Comparison of ENCODE assay signal across 21 cellular contexts in genomic region chr10:44389150-44389549, GRCh38. TPM values are rescaled to one million over a fixed set of nuclear protein-coding genes. Genes with fewer than 3 reads are reported as not detected.
DNase-seq lines count a peak whose midpoint lies in the region; ATAC-seq and TF ChIP-seq lines count a peak whose summit lies in the region.
"Had no signal": no experiment of that assay in that cellular context is flagged by ENCODE, and none has a peak within 500 bp of the region (broad histone marks: within the 10 kb centered on the region; RNA-seq: fewer than 3 reads in every experiment).

No MANE protein-coding gene starts in this region.

- WGBS in heart left ventricle, 4 donors: 26 to 30% (median 28%) methylated on average over 3 to 4 of the region's 4 CpGs
- WGBS in neuronal stem cell (ENCODE audit: extremely low coverage in 2 of 2, insufficient read length in 2 of 2, insufficient replicate concordance in 1 of 2), 2 donors: no CpG with 5 or more reads among the region's 4 CpGs
- WGBS in H9 (ENCODE audit: extremely low coverage, insufficient read length, low lambda C conversion rate): no CpG with 5 or more reads among the region's 4 CpGs

- H4K91ac ChIP-seq in neuronal stem cell (ENCODE audit: low read depth, low read length, poor library complexity): no peak overlapping the region
- no peak overlapping the region for H4K91ac ChIP-seq in H9 (ENCODE audit: insufficient read length, low read depth, low read length)

- H3K36me3 Mint-ChIP-seq in H9 (ENCODE audit: insufficient read depth in 1 of 3, low read depth in 3 of 3): no peaks in the 10 kb centered on the region; a peak in 1 of 7 replicates
- H3K36me3 Mint-ChIP-seq: natural killer cell treated with Interleukin-12 subunit alpha and Interleukin-12 subunit beta and Interleukin-15 and Interleukin-18, amount 100 ng/mL, for 72 hours had no signal

- no peak overlapping the region for H3T11ph ChIP-seq in H9 (ENCODE audit: low read length)

- TF ChIP-seq POLR2A in heart left ventricle (IDR thresholded peaks at IDR 0.05): no peak

- no peak overlapping the region for H3K27ac Mint-ChIP-seq in H9
- H3K27ac Mint-ChIP-seq: activated CD4-positive, alpha-beta T cell treated with anti-CD3 and anti-CD28 coated beads, Interleukin-2, amount 10 ng/mL, durations not matched to agents 7 days and 5 days; activated T-helper 2 cell treated with anti-CD3 and anti-CD28 coated beads, Interferon-gamma antibody, Interleukin-2, Interleukin-4, amounts not matched to agents 10 μg/mL and 5 μg/mL and 100 μg/mL, durations not matched to agents 14 hours and 24 hours and 36 hours; GM23338; natural killer cell treated with Interleukin-12 subunit alpha and Interleukin-12 subunit beta and Interleukin-15 and Interleukin-18, amount 100 ng/mL, for 72 hours; T-helper 2 cell treated with Interferon-gamma antibody and Interleukin-4, amounts not matched to agents 5 μg/mL and 100 μg/mL, for 36 hours had no signal

- no peaks in the 10 kb centered on the region for H3K36me3 ChIP-seq in heart left ventricle
- no peaks in the 10 kb centered on the region for H3K36me3 ChIP-seq in neuronal stem cell (replicated peaks in 1 of 2; ENCODE audit: control insufficient read depth in 2 of 2, insufficient read depth in 2 of 2, low read length in 2 of 2)
- H3K36me3 ChIP-seq: WERI-Rb-1 had no signal

- no peaks in the 10 kb centered on the region for H4K20me1 ChIP-seq in H9 (ENCODE audit: control insufficient read depth, insufficient read depth, insufficient read length)

- H3K27ac ChIP-seq in heart left ventricle (no peak overlapping the region), neuronal stem cell (replicated peaks; ENCODE audit: low read length) (no peak overlapping the region), H9 (ENCODE audit: insufficient read length, low read depth, low read length) (no peak overlapping the region)
- H3K27ac ChIP-seq: RWPE1, WERI-Rb-1 had no signal

- no peaks in the 10 kb centered on the region for H3K79me1 ChIP-seq in neuronal stem cell (ENCODE audit: low read depth, low read length)
- no peaks in the 10 kb centered on the region for H3K79me1 ChIP-seq in H9 (ENCODE audit: insufficient read depth, low read depth, low read length, poor library complexity, severe bottlenecking)

- H3K9me3 Mint-ChIP-seq in H9: 0 out of 5 replicates have a peak, but pooled peaks cover 0 to 2% of the 10 kb centered on the region in 2 experiments
- H3K9me3 Mint-ChIP-seq: activated CD4-positive, alpha-beta T cell treated with anti-CD3 and anti-CD28 coated beads, Interleukin-2, amount 10 ng/mL, durations not matched to agents 7 days and 5 days; activated T-helper 2 cell treated with anti-CD3 and anti-CD28 coated beads, Interferon-gamma antibody, Interleukin-2, Interleukin-4, amounts not matched to agents 10 μg/mL and 5 μg/mL and 100 μg/mL, durations not matched to agents 14 hours and 24 hours and 36 hours; natural killer cell treated with Interleukin-12 subunit alpha and Interleukin-12 subunit beta and Interleukin-15 and Interleukin-18, amount 100 ng/mL, for 72 hours; T-helper 2 cell treated with Interferon-gamma antibody and Interleukin-4, amounts not matched to agents 5 μg/mL and 100 μg/mL, for 36 hours had no signal

- H3K14ac ChIP-seq in neuronal stem cell (ENCODE audit: low read length): no peak overlapping the region
- no peak overlapping the region for H3K14ac ChIP-seq in H9 (ENCODE audit: insufficient read depth, low read length)

- H3K9ac ChIP-seq in neuronal stem cell (ENCODE audit: low read depth, low read length, poor library complexity): no peak overlapping the region
- no peak overlapping the region for H3K9ac ChIP-seq in H9 (ENCODE audit: extremely low read depth, insufficient read length, low read length)

- H3K4me3 Mint-ChIP-seq in H9: no peak overlapping the region
- H3K4me3 Mint-ChIP-seq: activated CD4-positive, alpha-beta T cell treated with anti-CD3 and anti-CD28 coated beads, Interleukin-2, amount 10 ng/mL, durations not matched to agents 7 days and 5 days; GM23338; natural killer cell treated with Interleukin-12 subunit alpha and Interleukin-12 subunit beta and Interleukin-15 and Interleukin-18, amount 100 ng/mL, for 72 hours; T-helper 2 cell treated with Interferon-gamma antibody and Interleukin-4, amounts not matched to agents 5 μg/mL and 100 μg/mL, for 36 hours had no signal

- H2BK5ac ChIP-seq in neuronal stem cell (ENCODE audit: low read length) (no peak overlapping the region), H9 (ENCODE audit: insufficient read length, low read length) (no peak overlapping the region)

- H3K23ac ChIP-seq in neuronal stem cell (ENCODE audit: low read depth, low read length, poor library complexity): no peak overlapping the region
- H3K23ac ChIP-seq in H9 (ENCODE audit: insufficient read length, low read depth, low read length): no peak overlapping the region

- no peak overlapping the region for H3K4me2 ChIP-seq in neuronal stem cell (ENCODE audit: insufficient read depth, low read length, poor library complexity, severe bottlenecking)
- H3K4me2 ChIP-seq in H9 (ENCODE audit: insufficient read depth, insufficient read length, low read length): no peak overlapping the region
- H3K4me2 ChIP-seq: GM23338 had no signal

- H2AK5ac ChIP-seq in neuronal stem cell (ENCODE audit: low read depth, low read length): no peak overlapping the region
- no peak overlapping the region for H2AK5ac ChIP-seq in H9 (ENCODE audit: insufficient read length, low read length)

- H2BK12ac ChIP-seq in neuronal stem cell (ENCODE audit: low read length) (no peak overlapping the region), H9 (ENCODE audit: insufficient read length, low read depth, low read length) (no peak overlapping the region)

- ATAC-seq in heart left ventricle: peak; percentile 25 to 43 (median 32)
- ATAC-seq: GM23338; natural killer cell treated with Interleukin-12 subunit alpha and Interleukin-12 subunit beta and Interleukin-15 and Interleukin-18, amount 100 ng/mL, for 72 hours had no signal

- H3K27me3 ChIP-seq in heart left ventricle (peaks cover 0 to 20% (median 0%) of the 10 kb centered on the region in 9 donors), neuronal stem cell (ENCODE audit: control insufficient read depth in 3 of 3, insufficient read depth in 3 of 3, low read depth in 1 of 3, low read length in 3 of 3) (peaks cover 16 to 25% (median 24%) of the 10 kb centered on the region in 3 experiments), H9 (ENCODE audit: insufficient read depth, low read length) (peaks cover 8% of the 10 kb centered on the region; the same call in 1 of the 2 replicates)

- H3K4me3 ChIP-seq in heart left ventricle (no peak overlapping the region), neuronal stem cell (ENCODE audit: low read length in 2 of 2) (no peak overlapping the region)
- H3K4me3 ChIP-seq: GM23338 had no signal

- peak; percentile 51 for DNase-seq in activated effector memory CD4-positive, alpha-beta T cell treated with anti-CD3 and anti-CD28 coated beads, Interleukin-2, amount 50 U/mL, for 16 hours
- no peak for DNase-seq in activated effector memory CD4-positive, alpha-beta T cell treated with Interleukin-2 at 50 U/mL for 16 hours
- DNase-seq in heart left ventricle: peak in 4 of 5 donors; percentile 65 to 83 (median 74)
- DNase-seq in neuronal stem cell (ENCODE audit: low spot score): no peak
- no peak for DNase-seq in HT-29 (ENCODE audit: low spot score)
- DNase-seq in H9: no peak
- no peak for DNase-seq in activated CD4-positive, alpha-beta T cell treated with anti-CD3 and anti-CD28 coated beads for 4 hours
- no peak for DNase-seq in occipital lobe (lab: John Stamatoyannopoulos, UW)
- DNase-seq: DMS79 treated with DMSO at 0.1 percent for 48 hours; effector CD8-positive, alpha-beta T cell; erythroblast; foreskin fibroblast; Kasumi-1; trophoblast cell; WERI-Rb-1 had no signal

- H3K27me3 Mint-ChIP-seq in H9 (ENCODE audit: low read depth): peaks cover 30% of the 10 kb centered on the region

- no peak overlapping the region for H2AFZ ChIP-seq in neuronal stem cell (ENCODE audit: low read length)
- H2AFZ ChIP-seq in H9 (ENCODE audit: low read length): no peak overlapping the region
- H2AFZ ChIP-seq: GM23338 had no signal

- H2BK20ac ChIP-seq in H9 (ENCODE audit: low read depth, low read length, poor library complexity, severe bottlenecking): no peak overlapping the region

- intact Hi-C loops in heart left ventricle (cut with DNase I): loop anchor here (2.0 to 10.0 kb wide), 17 partner anchors 77 to 720 kb away; no protein-coding TSS in a partner anchor

- no peak overlapping the region for H2BK120ac ChIP-seq in neuronal stem cell (ENCODE audit: low read depth, low read length)
- H2BK120ac ChIP-seq in H9 (ENCODE audit: low read depth, low read length, poor library complexity, severe bottlenecking): no peak overlapping the region

- H2BK15ac ChIP-seq in neuronal stem cell (ENCODE audit: low read length): no peak overlapping the region
- H2BK15ac ChIP-seq in H9 (ENCODE audit: low read depth, low read length): no peak overlapping the region

- H4K5ac ChIP-seq in H9 (ENCODE audit: insufficient read length, low read depth, low read length): no peak overlapping the region

- H3K9me3 ChIP-seq in heart left ventricle (no peaks in the 10 kb centered on the region), neuronal stem cell (replicated peaks in 1 of 2; ENCODE audit: control insufficient read depth in 2 of 2, insufficient read depth in 1 of 2, low read depth in 1 of 2, low read length in 2 of 2) (no peaks in the 10 kb centered on the region), H9 (ENCODE audit: control insufficient read depth, low read depth, low read length) (no peaks in the 10 kb centered on the region)

- H3K23me2 ChIP-seq in H9 (ENCODE audit: insufficient read length, low read depth, low read length, poor library complexity, severe bottlenecking): peaks cover 9% of the 10 kb centered on the region

- H3K4ac ChIP-seq in neuronal stem cell (ENCODE audit: low read length) (no peak overlapping the region), H9 (ENCODE audit: low read depth, low read length) (no peak overlapping the region)

- H4K8ac ChIP-seq in neuronal stem cell (ENCODE audit: low read depth, low read length) (no peak overlapping the region), H9 (replicated peaks; ENCODE audit: insufficient read length, low read depth, low read length) (no peak overlapping the region)

- no peak overlapping the region for H3K56ac ChIP-seq in H9 (ENCODE audit: insufficient read length, low read depth, low read length)

- H3K4me1 Mint-ChIP-seq in H9: peaks cover 5 to 10% of the 10 kb centered on the region in 2 experiments

- no peak for TF ChIP-seq CTCF in heart left ventricle (IDR thresholded peaks at IDR 0.05)
- no peak for TF ChIP-seq CTCF in H9 (conservative IDR thresholded peaks at IDR 0.05)

- no peaks in the 10 kb centered on the region for H3K79me2 ChIP-seq in H9 (ENCODE audit: insufficient read depth, low read length)

- peak overlapping the region; percentile 27 for H3K18ac ChIP-seq in neuronal stem cell (ENCODE audit: low read length)
- H3K18ac ChIP-seq in H9 (ENCODE audit: insufficient read length, low read depth, low read length): no peak overlapping the region

- H3K4me1 ChIP-seq in heart left ventricle (peaks cover 0 to 25% (median 9%) of the 10 kb centered on the region in 12 donors), neuronal stem cell (ENCODE audit: control insufficient read depth in 2 of 2, insufficient read depth in 1 of 2, low read depth in 1 of 2, low read length in 2 of 2) (peaks cover 0 to 9% of the 10 kb centered on the region in 2 donors), H9 (ENCODE audit: insufficient read depth, low read length) (no peaks in the 10 kb centered on the region)

RNA-seq across cellular contexts. Expression of gene CXCL12, which starts 4.3 kb away (rescaled TPM):
- total RNA-seq in heart left ventricle: 100 to 1,000 TPM in 7 of 9 donors, 10 to 100 TPM in 2; 70.6 to 203 (median 130) TPM
- polyA plus RNA-seq in heart left ventricle: 10 to 100 TPM; 56.4 to 71.4 TPM
- 0.54 TPM for polyA plus RNA-seq in neuronal stem cell (2013, experiment 1 of 2)
- polyA plus RNA-seq in neuronal stem cell (2013, experiment 2 of 2): 0.64 TPM
- not detected in 2 replicates for total RNA-seq in HT-29 (2014; rRNA removed; shearing (Covaris generic))
- 28.3 and 29.5 TPM in 2 replicates for total RNA-seq in H9 (2021)
- total RNA-seq in occipital lobe: 19.0 TPM
- total RNA-seq: activated CD4-positive, alpha-beta T cell treated with anti-CD3 and anti-CD28 coated beads, Interleukin-2, amount 10 ng/mL, durations not matched to agents 7 days and 5 days; activated T-helper 2 cell treated with anti-CD3 and anti-CD28 coated beads, Interferon-gamma antibody, Interleukin-2, Interleukin-4, amounts not matched to agents 10 μg/mL and 5 μg/mL and 100 μg/mL, durations not matched to agents 14 hours and 24 hours and 36 hours had no signal

Comparison
In these comparisons a context has a peak if more than half of its experiments do, and no peak if none do; other contexts are left out.
1. DNase-seq: peak in activated effector memory CD4-positive, alpha-beta T cell treated with anti-CD3 and anti-CD28 coated beads, Interleukin-2, amount 50 U/mL, for 16 hours (single experiment) and heart left ventricle (4 of 5); none in activated effector memory CD4-positive, alpha-beta T cell treated with Interleukin-2 at 50 U/mL for 16 hours (single experiment), neuronal stem cell (single experiment), HT-29 (single experiment), H9 (single experiment), activated CD4-positive, alpha-beta T cell treated with anti-CD3 and anti-CD28 coated beads for 4 hours (0 of 2) and occipital lobe (single experiment).
2. RNA of gene CXCL12, which starts 4.3 kb away (total RNA-seq): 70.6 to 203 TPM in heart left ventricle, 28.3 to 29.5 TPM in H9 and 19.0 TPM in occipital lobe (single experiment); not detected in HT-29; every median in the first group is over 10 times any median in the second.